Comparison of ENCODE assay signal across 6 cellular contexts in genomic region chr7:103166924-103167544, GRCh38. TPM values are rescaled to one million over a fixed set of nuclear protein-coding genes. Genes with fewer than 3 reads are reported as not detected.
DNase-seq lines count a peak whose midpoint lies in the region; ATAC-seq, FAIRE-seq and TF ChIP-seq lines count a peak whose summit lies in the region.
"Not testable (repeated sequence)": the region's sequence is repeated elsewhere in the genome, so short reads cannot be mapped to it uniquely, and the experiment has no call there.

No MANE protein-coding gene starts in this region.

- not testable (repeated sequence) for TF ChIP-seq CTCF in pancreas (IDR thresholded peaks at IDR 0.05)

- not testable (repeated sequence) for H3K36me3 ChIP-seq in pancreas; small intestine (ENCODE audit: control insufficient read depth in 2 of 2, insufficient read depth in 2 of 2, low read length in 2 of 2)

- H3K27me3 ChIP-seq in pancreas; small intestine (ENCODE audit: control insufficient read depth in 2 of 2, insufficient read depth in 2 of 2, low read length in 2 of 2): not testable (repeated sequence)

- H3K9me3 ChIP-seq in pancreas; small intestine (ENCODE audit: control insufficient read depth, low read depth): not testable (repeated sequence)

- WGBS in pancreas, 2 donors: 71 to 75% methylated on average over 3 of the region's 3 CpGs
- 72 to 88% (median 84%) methylated on average over 3 of the region's 3 CpGs for WGBS in small intestine, 3 donors

- H3K4me1 ChIP-seq in pancreas; small intestine (ENCODE audit: control insufficient read depth in 2 of 2, insufficient read depth in 1 of 2, low read depth in 1 of 2, low read length in 1 of 2): not testable (repeated sequence)

- DNase-seq in fibroblast of peridontal ligament (ENCODE audit: extremely low read depth) (peak; percentile 9), small intestine (peak; percentile 1)
- DNase-seq in Right ventricle myocardium inferior (ENCODE audit: missing footprints); left ventricle myocardium superior; left lobe of liver (ENCODE audit: low spot score); pancreas: not testable (repeated sequence)

- intact Hi-C loops in Right ventricle myocardium inferior (cut with DNase I); left ventricle myocardium superior (cut with micrococcal nuclease); pancreas (cut with DNase I): not testable (repeated sequence)

- H3K4me3 ChIP-seq in pancreas; small intestine (ENCODE audit: low read depth in 1 of 2, low read length in 2 of 2): not testable (repeated sequence)

- ATAC-seq in Right ventricle myocardium inferior (peak; percentile 27), left ventricle myocardium superior (peak; percentile 23), left lobe of liver (peak; percentile 20), pancreas (peak; percentile 64 to 85 (median 78))

- H3K27ac ChIP-seq in pancreas; small intestine (ENCODE audit: low read depth in 1 of 2, low read length in 1 of 2): not testable (repeated sequence)

- FAIRE-seq in pancreas (lab: Jason Lieb, UNC); small intestine (lab: Jason Lieb, UNC): not testable (repeated sequence)

RNA-seq across cellular contexts. Expression of gene NAPEPLD, which starts 18.1 kb away (rescaled TPM):
- total RNA-seq in Right ventricle myocardium inferior (13.1 TPM), left ventricle myocardium superior (16.7 TPM), left lobe of liver (17.2 TPM), pancreas (10 to 100 TPM in 1 of 6 donors, 1 to 10 TPM in 5; 4.6 to 12.4 (median 5.5) TPM)
- polyA plus RNA-seq in pancreas (1 to 10 TPM; 3.1 to 5.0 TPM), small intestine (10 to 100 TPM in 2 of 3 donors, 1 to 10 TPM in 1; 8.9 to 23.5 (median 12.7) TPM)

Comparison
In these comparisons a context has a peak if more than half of its experiments do, and no peak if none do; other contexts are left out.
1. ATAC-seq: peak in every context shown above with its lines; median percentile 78 in pancreas; 27 in Right ventricle myocardium inferior; 23 in left ventricle myocardium superior; 20 in left lobe of liver.